ENCODE assay signal across 11 cellular contexts in the genomic region with DNA sequence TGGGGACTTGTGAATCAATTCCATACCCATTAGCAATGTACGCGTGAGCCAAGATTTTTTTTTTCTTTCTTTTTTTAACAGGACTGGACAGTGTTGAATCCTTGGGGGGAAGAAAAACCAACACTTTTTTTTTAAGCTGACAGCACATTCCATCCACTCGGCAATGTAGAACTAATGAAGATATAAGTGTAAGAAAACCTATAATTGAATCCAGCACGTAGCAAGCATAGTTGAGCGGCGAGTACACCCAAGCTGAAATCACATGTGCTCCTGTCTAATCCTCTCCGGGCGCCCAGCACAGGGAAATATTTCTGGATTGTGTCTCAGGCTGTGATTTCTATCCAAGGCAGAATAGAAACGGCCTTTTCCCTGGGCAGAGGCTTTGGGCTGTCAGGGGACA.
DNase-seq lines count a peak whose midpoint lies in the region; ATAC-seq, FAIRE-seq and TF ChIP-seq lines count a peak whose summit lies in the region.
"Had no signal": no experiment of that assay in that cellular context is flagged by ENCODE, and none has a peak within 500 bp of the region (broad histone marks: within the 10 kb centered on the region; RNA-seq: fewer than 3 reads in every experiment).

No MANE protein-coding gene starts in this region.

- H3K4me3 ChIP-seq in PC-9 (no peak overlapping the region), kidney (ENCODE audit: low read length in 2 of 2) (no peak overlapping the region)

- no peak for TF ChIP-seq POLR2A in erythroblast (IDR thresholded peaks at IDR 0.05; ENCODE audit: low read length)

- no peaks in the 10 kb centered on the region for H3K9me2 ChIP-seq in PC-9 (ENCODE audit: insufficient read depth)

- peak overlapping the region; percentile 50 for H3K4me2 ChIP-seq in PC-9

- H3K27me3 ChIP-seq in PC-9 (ENCODE audit: insufficient read depth, low read depth): no peaks in the 10 kb centered on the region

- in situ Hi-C loops in ACHN (cut with HindIII; ENCODE audit: low pct_ligation_motif_present, low pct_unique_long_range_greater_than_20kb, low sequenced_read_pairs): no loop called here

- no peak for FAIRE-seq in kidney (lab: Jason Lieb, UNC)

- POLR2A ChIA-PET in PC-9 (lab: Charles Lee; ENCODE audit: unreplicated experiment): no interaction called here

- peak; percentile 55 for DNase-seq in ACHN
- peak; percentile 38 to 88 for DNase-seq in PC-9
- peak; percentile 85 for DNase-seq in fibroblast of gingiva (ENCODE audit: low read depth)
- peak; percentile 86 for DNase-seq in myocyte (ENCODE audit: low read depth)
- no peak for DNase-seq in GF-D8 (lab: John Stamatoyannopoulos, UW)
- DNase-seq in erythroblast (lab: John Stamatoyannopoulos, UW): no peak
- DNase-seq in kidney: no peak
- DNase-seq: activated T-cell treated with anti-CD3 and anti-CD28 coated beads, Interleukin-2, amount 50 U/mL, for 72 hours; cortex of kidney; nucleus accumbens had no signal

- no peaks in the 10 kb centered on the region for H4K20me1 ChIP-seq in PC-9 (ENCODE audit: insufficient read depth)

- H3K79me2 ChIP-seq in PC-9 (ENCODE audit: low read depth): no peaks in the 10 kb centered on the region

- peaks cover 33% of the 10 kb centered on the region for H3K4me1 ChIP-seq in PC-9 (replicated peaks; ENCODE audit: insufficient read depth)
- no peaks in the 10 kb centered on the region for H3K4me1 ChIP-seq in kidney (ENCODE audit: control insufficient read depth in 1 of 2, insufficient read depth in 1 of 2, low read depth in 1 of 2, low read length in 2 of 2)

- TF ChIP-seq CTCF in PC-9 (conservative IDR thresholded peaks at IDR 0.05) (no peak), kidney (IDR thresholded peaks at IDR 0.05; ENCODE audit: borderline replicate concordance, extremely low read depth, insufficient read depth) (no peak)

- intact Hi-C loops in PC-9 (cut with micrococcal nuclease; ENCODE audit: unreplicated experiment) (loop anchor here (2.0 kb wide), 1 partner anchor 43 kb away; no protein-coding TSS in a partner anchor), kidney (cut with DNase I) (no loop called here)

- H3K9me3 ChIP-seq in PC-9 (ENCODE audit: insufficient read depth, low read depth) (no peaks in the 10 kb centered on the region), kidney (ENCODE audit: control insufficient read depth in 1 of 2, low read length in 2 of 2) (no peaks in the 10 kb centered on the region)

- H3K27ac ChIP-seq in PC-9: peak overlapping the region; percentile 81
- H3K27ac ChIP-seq in kidney (ENCODE audit: low read depth in 2 of 2, low read length in 2 of 2): no peak overlapping the region

- no TSS peak for BruUV-seq in PC-9 (replicated peaks; lab: Mats Ljungman, UMichigan)

- peaks cover 13% of the 10 kb centered on the region; the same call in 1 of the 2 replicates for H3F3A ChIP-seq in PC-9 (ENCODE audit: insufficient read depth, low read depth)

- no peak for ATAC-seq in GM18517 (IDR thresholded peaks at IDR 0.05; ENCODE audit: unreplicated experiment)
- ATAC-seq: activated T-cell treated with anti-CD3 and anti-CD28 coated beads, Interleukin-2, amount 50 U/mL, for 72 hours had no signal

- no peak overlapping the region for H3K9ac ChIP-seq in kidney (ENCODE audit: low read length in 2 of 2)

- CTCF ChIA-PET in PC-9 (lab: Charles Lee): interaction anchor here (0.7 kb wide), 1 partner anchor 169 kb away, joined by 3 read pairs; no protein-coding TSS in a partner anchor

- H2AFZ ChIP-seq in PC-9: peak overlapping the region; percentile 40

- H3K36me3 ChIP-seq in PC-9 (ENCODE audit: low read depth) (no peaks in the 10 kb centered on the region), kidney (ENCODE audit: control insufficient read depth in 1 of 2, insufficient read depth in 2 of 2, low read length in 2 of 2) (no peaks in the 10 kb centered on the region)

Comparison
In these comparisons a context has a peak if more than half of its experiments do, and no peak if none do; other contexts are left out.
1. DNase-seq: peak in ACHN (single experiment), PC-9 (2 of 2), fibroblast of gingiva (single experiment) and myocyte (single experiment); none in GF-D8 (single experiment), erythroblast (0 of 2) and kidney (single experiment).